Comparison of ENCODE assay signal across 8 cellular contexts in the genomic region with DNA sequence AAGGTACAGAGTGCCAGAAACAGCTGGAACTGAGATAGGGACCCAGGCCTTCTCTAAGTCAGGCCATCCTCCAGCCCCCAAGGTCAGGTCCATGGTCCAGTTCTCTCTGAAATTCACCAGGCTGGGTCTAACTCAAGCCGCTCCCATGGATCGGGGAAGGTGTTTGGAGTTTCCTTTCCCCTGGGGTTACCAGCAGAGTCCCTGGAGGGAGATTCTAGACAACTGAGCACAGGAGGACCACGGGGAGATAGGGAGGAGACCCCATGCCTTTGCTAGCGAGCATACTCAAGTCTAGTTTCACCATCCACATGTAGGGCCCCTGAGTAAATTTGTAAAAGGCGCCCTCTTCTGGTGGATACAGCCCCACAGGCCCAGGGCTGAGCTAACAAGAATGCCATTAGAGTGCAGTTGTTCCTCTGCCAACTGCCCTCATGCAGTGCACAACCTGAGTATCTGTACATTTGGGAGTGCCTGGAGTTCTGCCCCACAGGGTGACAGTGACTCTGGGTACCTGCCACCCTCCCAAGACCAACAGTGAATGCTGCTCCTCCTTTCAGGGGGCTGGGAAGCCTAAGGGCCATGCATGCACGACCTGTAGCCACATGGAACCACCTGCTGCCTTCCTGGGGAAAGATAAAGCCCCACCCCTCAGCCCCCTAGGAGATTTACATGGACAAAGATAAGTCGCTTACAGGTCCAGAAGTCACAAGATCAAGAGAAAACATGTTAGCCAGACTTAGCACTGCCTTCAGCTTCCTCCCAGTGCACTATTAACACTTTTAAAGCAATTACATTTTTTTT.
DNase-seq lines count a peak whose midpoint lies in the region; ATAC-seq and TF ChIP-seq lines count a peak whose summit lies in the region.

No MANE protein-coding gene starts in this region.

- no peak overlapping the region for H3K4me3 Mint-ChIP-seq in H9
- H3K4me3 Mint-ChIP-seq in naive thymus-derived CD4-positive, alpha-beta T cell: no peak overlapping the region

- H3K4me1 ChIP-seq in H9 (ENCODE audit: insufficient read depth, low read length): no peaks in the 10 kb centered on the region
- peaks cover 29 to 32% of the 10 kb centered on the region in 2 donors for H3K4me1 ChIP-seq in naive thymus-derived CD4-positive, alpha-beta T cell (ENCODE audit: control insufficient read depth in 2 of 2, insufficient read depth in 2 of 2, low read length in 2 of 2)
- peaks cover 3% of the 10 kb centered on the region for H3K4me1 ChIP-seq in testis

- H2BK20ac ChIP-seq in H9 (ENCODE audit: low read depth, low read length, poor library complexity, severe bottlenecking): no peak overlapping the region

- H2AFZ ChIP-seq in H9 (ENCODE audit: low read length): no peak overlapping the region

- H3K4me3 ChIP-seq in epithelial cell of proximal tubule (ENCODE audit: low read depth, low read length) (no peak overlapping the region), testis (no peak overlapping the region)
- no peak overlapping the region for H3K4me3 ChIP-seq in naive thymus-derived CD4-positive, alpha-beta T cell (ENCODE audit: low read length)

- no peak overlapping the region for H3K23ac ChIP-seq in H9 (ENCODE audit: insufficient read length, low read depth, low read length)

- no peak overlapping the region for H4K91ac ChIP-seq in H9 (ENCODE audit: insufficient read length, low read depth, low read length)

- no peaks in the 10 kb centered on the region for H3K79me2 ChIP-seq in H9 (ENCODE audit: insufficient read depth, low read length)

- peaks cover 27 to 51% of the 10 kb centered on the region in 2 experiments for H3K4me1 Mint-ChIP-seq in H9
- H3K4me1 Mint-ChIP-seq in naive thymus-derived CD4-positive, alpha-beta T cell: peaks cover 29 to 77% (median 67%) of the 10 kb centered on the region in 7 donors

- H3K23me2 ChIP-seq in H9 (ENCODE audit: insufficient read length, low read depth, low read length, poor library complexity, severe bottlenecking): no peaks in the 10 kb centered on the region

- POLR2A ChIA-PET in naive thymus-derived CD4-positive, alpha-beta T cell (lab: Charles Lee): no interaction called here

- no peak for TF ChIP-seq POLR2A in testis (IDR thresholded peaks at IDR 0.05)

- no peak overlapping the region for H3K9ac ChIP-seq in H9 (ENCODE audit: extremely low read depth, insufficient read length, low read length)

- H4K20me1 ChIP-seq in H9 (ENCODE audit: control insufficient read depth, insufficient read depth, insufficient read length): no peaks in the 10 kb centered on the region

- no peak overlapping the region for H3K14ac ChIP-seq in H9 (ENCODE audit: insufficient read depth, low read length)

- no peak overlapping the region for H4K8ac ChIP-seq in H9 (replicated peaks; ENCODE audit: insufficient read length, low read depth, low read length)

- no peak overlapping the region for H3K4me2 ChIP-seq in H9 (ENCODE audit: insufficient read depth, insufficient read length, low read length)

- no peak overlapping the region for H2BK5ac ChIP-seq in H9 (ENCODE audit: insufficient read length, low read length)

- peaks cover 6 to 8% of the 10 kb centered on the region in 2 experiments; a peak in 3 of 5 replicates for H3K9me3 Mint-ChIP-seq in H9
- H3K9me3 Mint-ChIP-seq in naive thymus-derived CD4-positive, alpha-beta T cell: no peaks in the 10 kb centered on the region

- no peak overlapping the region for H4K5ac ChIP-seq in H9 (ENCODE audit: insufficient read length, low read depth, low read length)

- no peak overlapping the region for H3K18ac ChIP-seq in H9 (ENCODE audit: insufficient read length, low read depth, low read length)

- intact Hi-C loops in naive thymus-derived CD4-positive, alpha-beta T cell (cut with micrococcal nuclease): loop anchor here (1.0 to 5.0 kb wide), 4 partner anchors 11 to 116 kb away; no protein-coding TSS in a partner anchor
- intact Hi-C loops in testis (cut with DNase I; ENCODE audit: low total_unique reads): loop anchor here (10.0 kb wide), 1 partner anchor 109 kb away; no protein-coding TSS in a partner anchor

- no peak overlapping the region; a peak in 1 of 7 replicates for H3K27ac Mint-ChIP-seq in H9
- H3K27ac Mint-ChIP-seq in naive thymus-derived CD4-positive, alpha-beta T cell: peak overlapping the region in 4 of 9 donors; percentile 27 to 79 (median 50)

- H3K27me3 Mint-ChIP-seq in H9 (ENCODE audit: low read depth): peaks cover 5% of the 10 kb centered on the region
- H3K27me3 Mint-ChIP-seq in naive thymus-derived CD4-positive, alpha-beta T cell: no peaks in the 10 kb centered on the region

- H3T11ph ChIP-seq in H9 (ENCODE audit: low read length): no peak overlapping the region

- no peak overlapping the region for H2AK5ac ChIP-seq in H9 (ENCODE audit: insufficient read length, low read length)

- no CpG with 5 or more reads among the region's 7 CpGs for WGBS in H9 (ENCODE audit: extremely low coverage, insufficient read length, low lambda C conversion rate)
- 60 to 77% methylated on average over 7 of the region's 7 CpGs for WGBS in testis, 2 donors

- no peaks in the 10 kb centered on the region for H3K27me3 ChIP-seq in H9 (ENCODE audit: insufficient read depth, low read length)
- H3K27me3 ChIP-seq in naive thymus-derived CD4-positive, alpha-beta T cell (ENCODE audit: control insufficient read depth in 2 of 2, insufficient read depth in 2 of 2, low read length in 2 of 2): no peaks in the 10 kb centered on the region
- H3K27me3 ChIP-seq in testis: no peaks in the 10 kb centered on the region

- peaks cover 4 to 8% (median 4%) of the 10 kb centered on the region in 3 experiments; a peak in 6 of 7 replicates for H3K36me3 Mint-ChIP-seq in H9 (ENCODE audit: insufficient read depth in 1 of 3, low read depth in 3 of 3)
- H3K36me3 Mint-ChIP-seq in naive thymus-derived CD4-positive, alpha-beta T cell: peaks cover 0 to 1% (median 0%) of the 10 kb centered on the region in 5 donors

- CTCF ChIA-PET in naive thymus-derived CD4-positive, alpha-beta T cell (lab: Charles Lee): interaction anchor here (0.6 to 1.6 kb wide), 7 partner anchors 9 to 108 kb away, joined by 3 to 8 read pairs (median 4); no protein-coding TSS in a partner anchor

- peaks cover 0 to 29% (median 0%) of the 10 kb centered on the region in 3 experiments for H3K36me3 ChIP-seq in naive thymus-derived CD4-positive, alpha-beta T cell (ENCODE audit: control insufficient read depth in 2 of 3, insufficient read depth in 3 of 3, low read length in 3 of 3)
- H3K36me3 ChIP-seq in testis (ENCODE audit: low read depth, missing control alignments): no peaks in the 10 kb centered on the region

- H3K56ac ChIP-seq in H9 (ENCODE audit: insufficient read length, low read depth, low read length): no peak overlapping the region

- no peak overlapping the region for H2BK15ac ChIP-seq in H9 (ENCODE audit: low read depth, low read length)

- H3K4ac ChIP-seq in H9 (ENCODE audit: low read depth, low read length): no peak overlapping the region

- no peak overlapping the region for H2BK12ac ChIP-seq in H9 (ENCODE audit: insufficient read length, low read depth, low read length)

- H3K27ac ChIP-seq in H9 (ENCODE audit: insufficient read length, low read depth, low read length) (no peak overlapping the region), testis (no peak overlapping the region)
- H3K27ac ChIP-seq in naive thymus-derived CD4-positive, alpha-beta T cell (ENCODE audit: low read depth, low read length): peak overlapping the region; percentile 11

- peak; percentile 21 for DNase-seq in DMS153 treated with DMSO at 0.1 percent for 48 hours (lab: John Stamatoyannopoulos, UW; ENCODE audit: unreplicated experiment)
- DNase-seq in H9: peak; percentile 84
- peak; percentile 48 for DNase-seq in NCI-H460 (ENCODE audit: extremely low read depth, low read depth)
- peak; percentile 41 for DNase-seq in activated CD8-positive, alpha-beta memory T cell treated with anti-CD3 and anti-CD28 coated beads, Interleukin-2, amount 50 U/mL, for 24 hours (ENCODE audit: extremely low read depth)
- DNase-seq in epithelial cell of proximal tubule (ENCODE audit: low read depth): no peak
- DNase-seq in naive thymus-derived CD4-positive, alpha-beta T cell: peak in 8 of 9 donors; percentile 41 to 69 (median 58)
- peak; percentile 82 for DNase-seq in testis

- ATAC-seq in naive thymus-derived CD4-positive, alpha-beta T cell: peak; percentile 82
- no peak for ATAC-seq in HG03139 (IDR thresholded peaks at IDR 0.05; ENCODE audit: unreplicated experiment)

- peak; percentile 88 for TF ChIP-seq CTCF in H9 (conservative IDR thresholded peaks at IDR 0.05)
- peak; percentile 85 for TF ChIP-seq CTCF in epithelial cell of proximal tubule (conservative IDR thresholded peaks at IDR 0.05; ENCODE audit: low read depth, low read length)
- TF ChIP-seq CTCF in testis (IDR thresholded peaks at IDR 0.05): peak; percentile 37 to 66 (median 56)

- no peak overlapping the region for H2BK120ac ChIP-seq in H9 (ENCODE audit: low read depth, low read length, poor library complexity, severe bottlenecking)

- H3K9me3 ChIP-seq in H9 (ENCODE audit: control insufficient read depth, low read depth, low read length) (no peaks in the 10 kb centered on the region), testis (no peaks in the 10 kb centered on the region)
- no peaks in the 10 kb centered on the region for H3K9me3 ChIP-seq in naive thymus-derived CD4-positive, alpha-beta T cell (ENCODE audit: control insufficient read depth in 2 of 3, low read length in 3 of 3)

- H3K79me1 ChIP-seq in H9 (ENCODE audit: insufficient read depth, low read depth, low read length, poor library complexity, severe bottlenecking): no peaks in the 10 kb centered on the region
